Comparison of ENCODE assay signal across 8 cellular contexts in genomic region chr1:15949453-15950245, GRCh38. TPM values are rescaled to one million over a fixed set of nuclear protein-coding genes. Genes with fewer than 3 reads are reported as not detected.
DNase-seq lines count a peak whose midpoint lies in the region; ATAC-seq, FAIRE-seq and TF ChIP-seq lines count a peak whose summit lies in the region.

No MANE protein-coding gene starts in this region.

- H2BK5ac ChIP-seq in H1 (ENCODE audit: low read depth, low read length): no peak overlapping the region

- H3K79me1 ChIP-seq in H1 (ENCODE audit: low read depth, low read length): peaks cover 5% of the 10 kb centered on the region; the same call in 1 of the 2 replicates

- no peak overlapping the region for H3K14ac ChIP-seq in H1 (ENCODE audit: insufficient read length)

- no peak overlapping the region for H3K4ac ChIP-seq in H1 (replicated peaks; ENCODE audit: insufficient read length, low read depth, low read length)

- WGBS in HUES64: 46% methylated on average over 25 of the region's 25 CpGs
- WGBS in H1 (ENCODE audit: extremely low coverage in 1 of 2, insufficient coverage in 1 of 2, insufficient read length in 1 of 2, insufficient replicate concordance in 2 of 2, low coverage in 1 of 2, low lambda C conversion rate in 2 of 2, missing lambda C conversion rate in 1 of 2), 2 experiments: 83% methylated on average over 25 of the region's 25 CpGs; no CpG with 5 or more reads in 1 of the 2 experiments

- H3K27ac ChIP-seq in HUES64 (ENCODE audit: low read depth, low read length): peak overlapping the region; percentile 58
- no peak overlapping the region for H3K27ac ChIP-seq in H1 (ENCODE audit: low read depth, low read length)
- H3K27ac ChIP-seq in mucosa of rectum (ENCODE audit: low read depth in 2 of 2, low read length in 2 of 2): peak overlapping the region; percentile 63 to 78

- no peak for FAIRE-seq in H1 (lab: Jason Lieb, UNC)

- peak overlapping the region; percentile 52 for H2BK12ac ChIP-seq in H1 (ENCODE audit: low read depth, low read length)

- POLR2A ChIA-PET in H1 (lab: Charles Lee; ENCODE audit: partially characterized antibody): interaction anchor here (1.3 to 2.3 kb wide), 4 partner anchors 9 to 116 kb away, joined by 3 to 8 read pairs (median 4); no protein-coding TSS in a partner anchor

- H3K18ac ChIP-seq in H1 (ENCODE audit: extremely low read depth, low read length): peak overlapping the region; percentile 36; the same call in 1 of the 2 replicates

- no peak overlapping the region; the same call in 1 of the 2 replicates for H2AK5ac ChIP-seq in H1 (ENCODE audit: low read depth, low read length)

- CTCF ChIA-PET in H1 (lab: Charles Lee; ENCODE audit: partially characterized antibody): interaction anchor here (0.5 to 4.8 kb wide), 12 partner anchors 10 to 334 kb away, joined by 3 to 34 read pairs (median 4); partner anchors contain the start of genes UQCRHL and ZBTB17

- in situ Hi-C loops in KBM-7 (cut with MboI; ENCODE audit: low pct_unique_long_range_greater_than_20kb, low sequenced_read_pairs): no loop called here

- H3K4me3 ChIP-seq in HUES64 (ENCODE audit: low read length) (no peak overlapping the region), H1 (ENCODE audit: extremely low read depth in 1 of 4, insufficient read depth in 2 of 4, low read depth in 3 of 4, low read length in 4 of 4) (no peak overlapping the region), mucosa of rectum (ENCODE audit: low read length in 2 of 2) (peak overlapping the region; percentile 9 to 22)

- no peak for TF ChIP-seq CTCF in H1 (IDR thresholded peaks at IDR 0.05; ENCODE audit: control extremely low read depth in 1 of 3, insufficient read depth in 1 of 3, low read depth in 1 of 3, low read length in 3 of 3)

- no peak overlapping the region for H3K23ac ChIP-seq in H1 (ENCODE audit: insufficient read length)

- no peak overlapping the region for H2AFZ ChIP-seq in H1 (ENCODE audit: low read length)

- H3K9me3 ChIP-seq in HUES64 (ENCODE audit: insufficient read depth, low read depth, low read length) (no peaks in the 10 kb centered on the region), H1 (ENCODE audit: insufficient read depth in 2 of 2, low read depth in 1 of 2, low read length in 1 of 2) (no peaks in the 10 kb centered on the region), mucosa of rectum (ENCODE audit: control insufficient read depth in 2 of 2, low read length in 2 of 2) (no peaks in the 10 kb centered on the region)

- no peak overlapping the region for H4K5ac ChIP-seq in H1 (ENCODE audit: insufficient read length, low read depth, low read length)

- peaks cover 0 to 18% of the 10 kb centered on the region in 2 experiments for H4K20me1 ChIP-seq in H1 (replicated peaks in 1 of 2; ENCODE audit: control insufficient read depth in 1 of 2, insufficient read depth in 2 of 2, low read length in 2 of 2)

- no peaks in the 10 kb centered on the region for H3K27me3 ChIP-seq in HUES64 (ENCODE audit: insufficient read depth, low read length)
- H3K27me3 ChIP-seq in H1 (replicated peaks in 1 of 4; ENCODE audit: control insufficient read depth in 3 of 4, extremely low read depth in 1 of 4, insufficient read depth in 3 of 4, low read length in 3 of 4): no peaks in the 10 kb centered on the region
- no peaks in the 10 kb centered on the region for H3K27me3 ChIP-seq in mucosa of rectum (ENCODE audit: control insufficient read depth in 2 of 2, insufficient read depth in 2 of 2, low read length in 2 of 2)

- no peaks in the 10 kb centered on the region for H3K79me2 ChIP-seq in H1 (ENCODE audit: control insufficient read depth in 1 of 2, insufficient read depth in 2 of 2, low read length in 2 of 2)

- H3K9ac ChIP-seq in HUES64 (ENCODE audit: low read depth, low read length) (no peak overlapping the region; the same call in 1 of the 2 replicates), H1 (replicated peaks in 1 of 4; ENCODE audit: extremely low read depth in 1 of 4, low read depth in 3 of 4, low read length in 3 of 4) (no peak overlapping the region), mucosa of rectum (ENCODE audit: low read depth in 1 of 2, low read length in 2 of 2) (peak overlapping the region; percentile 27 to 51)

- H4K91ac ChIP-seq in H1 (replicated peaks; ENCODE audit: insufficient read length, low read length): no peak overlapping the region

- TF ChIP-seq POLR2A in H1 (IDR thresholded peaks at IDR 0.05; ENCODE audit: control extremely low read depth in 1 of 2, low read depth in 2 of 2, low read length in 2 of 2): no peak

- no peak overlapping the region for H3K4me2 ChIP-seq in H1 (ENCODE audit: insufficient read depth in 1 of 2, low read depth in 2 of 2, low read length in 2 of 2)

- peak; percentile 40 for ATAC-seq in GM19463 (IDR thresholded peaks at IDR 0.05; ENCODE audit: unreplicated experiment)

- no peak for TF ChIP-seq EP300 in H1 (IDR thresholded peaks at IDR 0.05; ENCODE audit: borderline replicate concordance in 1 of 2, low read depth in 2 of 2, low read length in 2 of 2)

- peak; percentile 96 for DNase-seq in AG08395 (ENCODE audit: low spot score)
- peak; percentile 90 for DNase-seq in activated CD8-positive, alpha-beta memory T cell treated with anti-CD3 and anti-CD28 coated beads, Interleukin-2, amount 50 U/mL, for 4 hours
- DNase-seq in H1 (ENCODE audit: low read depth in 1 of 2, low spot score in 2 of 2): peak in 1 of 2 experiments; percentile 56
- peak; percentile 88 for DNase-seq in stimulated activated CD8-positive, alpha-beta memory T cell treated with anti-CD3 and anti-CD28 coated beads, Interleukin-4, amount 100 ng/mL, for 24 hours (ENCODE audit: low read depth)
- DNase-seq in KBM-7: no peak

- H3K4me1 ChIP-seq in HUES64 (ENCODE audit: insufficient read depth, low read length): peaks cover 47% of the 10 kb centered on the region
- H3K4me1 ChIP-seq in H1 (replicated peaks in 1 of 4; ENCODE audit: control insufficient read depth in 3 of 4, insufficient read depth in 4 of 4, low read length in 3 of 4): peaks cover 10 to 29% (median 21%) of the 10 kb centered on the region in 4 experiments
- H3K4me1 ChIP-seq in mucosa of rectum (ENCODE audit: control insufficient read depth in 2 of 2, insufficient read depth in 2 of 2, low read length in 2 of 2): peaks cover 8 to 15% of the 10 kb centered on the region in 2 donors

- no peak for TF ChIP-seq RAD21 in H1 (IDR thresholded peaks at IDR 0.05 in 1 of 2, conservative IDR thresholded peaks at IDR 0.05 in 1 of 2; ENCODE audit: low read depth in 2 of 2, low read length in 2 of 2)

- H2BK15ac ChIP-seq in H1 (ENCODE audit: low read length): 0 out of 2 replicates have a peak overlapping the region, but pooled peaks have one; percentile 2

- H4K8ac ChIP-seq in H1 (ENCODE audit: extremely low read depth, insufficient read depth, low read length): peak overlapping the region; percentile 1; the same call in 1 of the 2 replicates

- no peaks in the 10 kb centered on the region for H3K23me2 ChIP-seq in H1 (ENCODE audit: low read depth, low read length)

- no peak overlapping the region for H2BK120ac ChIP-seq in H1 (replicated peaks; ENCODE audit: low read depth, low read length)

- no peak overlapping the region for H2BK20ac ChIP-seq in H1 (ENCODE audit: low read length)

- H3K36me3 ChIP-seq in HUES64 (ENCODE audit: insufficient read depth, low read length) (peaks cover 25% of the 10 kb centered on the region), H1 (ENCODE audit: control insufficient read depth in 2 of 4, insufficient read depth in 4 of 4, low read length in 3 of 4) (peaks cover 0 to 7% (median 3%) of the 10 kb centered on the region in 4 experiments; a peak in 6 of 8 replicates), mucosa of rectum (ENCODE audit: control insufficient read depth in 2 of 2, insufficient read depth in 2 of 2, low read length in 2 of 2) (peaks cover 31 to 35% of the 10 kb centered on the region in 2 donors)

- H3K56ac ChIP-seq in H1 (replicated peaks; ENCODE audit: insufficient read length, low read depth, low read length): no peak overlapping the region

TF ChIP-seq in H1, 55 proteins besides CTCF, POLR2A, EP300 and RAD21 (continues in another document):
- peak; percentile 46; the same call in 1 of the 2 replicates for TF ChIP-seq CEBPB (IDR thresholded peaks at IDR 0.05; ENCODE audit: low read depth, low read length)
- 0 out of 2 replicates have a peak, but pooled peaks have one; percentile 19 for TF ChIP-seq USF2 (IDR thresholded peaks at IDR 0.05; ENCODE audit: low read length)
- peak in 1 of 2 experiments; percentile 33; a peak in 1 of 4 replicates for TF ChIP-seq SIN3A (conservative IDR thresholded peaks at IDR 0.05 in 1 of 2, IDR thresholded peaks at IDR 0.05 in 1 of 2; ENCODE audit: low read depth in 1 of 2, low read length in 2 of 2)
- TF ChIP-seq HDAC6 (IDR thresholded peaks at IDR 0.05; ENCODE audit: low read depth, low read length): no peak

RNA-seq across cellular contexts. Expression of gene ZBTB17, which starts 26.3 kb away (rescaled TPM):
- 13.6 TPM for polyA plus RNA-seq in HUES64 (2013, experiment 1 of 2)
- 15.0 TPM for polyA plus RNA-seq in HUES64 (2013, experiment 2 of 2)
- 24.3 and 24.7 TPM in 2 replicates for total RNA-seq in H1 (2021; fragmentation: NEBNext Ultra II Directional; extraction: Animal tissue kit (Norgen Biotek cat#: 25700))
- 36.2 and 58.6 TPM in 2 replicates for polyA plus RNA-seq in H1 (2011; rRNA removed)
- 44.4 TPM for polyA plus RNA-seq in H1 (2011; cell fraction: cytosol; rRNA removed)
- polyA plus RNA-seq in H1 (2011; cell fraction: nucleus; rRNA removed): 137 TPM
- polyA plus RNA-seq in H1 (2012, experiment 1 of 2): 14.4 to 31.6 TPM (median 26.8 TPM) in 4 replicates
- 25.5 TPM for polyA plus RNA-seq in H1 (2012, experiment 2 of 2)
- polyA plus RNA-seq in H1 (2013, experiment 1 of 2): 17.0 TPM
- 16.2 TPM for polyA plus RNA-seq in H1 (2013, experiment 2 of 2)
- polyA minus RNA-seq in H1 (2011; rRNA and poly(A)+ RNA removed): 27.1 and 35.6 TPM in 2 replicates
- 20.1 TPM for polyA minus RNA-seq in H1 (2011; cell fraction: cytosol; rRNA and poly(A)+ RNA removed)
- polyA minus RNA-seq in H1 (2011; cell fraction: nucleus; rRNA and poly(A)+ RNA removed): 32.4 TPM

RNA-seq across cellular contexts. Expression of gene SRARP, which starts 54.4 kb away (rescaled TPM):
- polyA plus RNA-seq in HUES64 (2013, experiment 1 of 2): 0.25 TPM
- 0.19 TPM for polyA plus RNA-seq in HUES64 (2013, experiment 2 of 2)
- total RNA-seq in H1 (2021; fragmentation: NEBNext Ultra II Directional; extraction: Animal tissue kit (Norgen Biotek cat#: 25700)): not detected in 2 replicates
- not detected in 2 replicates for polyA plus RNA-seq in H1 (2011; rRNA removed)
- not detected for polyA plus RNA-seq in H1 (2011; cell fraction: cytosol; rRNA removed)
- polyA plus RNA-seq in H1 (2011; cell fraction: nucleus; rRNA removed): not detected
- not detected in 4 replicates for polyA plus RNA-seq in H1 (2012, experiment 1 of 2)
- not detected for polyA plus RNA-seq in H1 (2012, experiment 2 of 2)
- polyA plus RNA-seq in H1 (2013, experiment 1 of 2): not detected
- polyA plus RNA-seq in H1 (2013, experiment 2 of 2): 0.02 TPM
- polyA minus RNA-seq in H1 (2011; rRNA and poly(A)+ RNA removed): not detected in 2 replicates
- not detected for polyA minus RNA-seq in H1 (2011; cell fraction: cytosol; rRNA and poly(A)+ RNA removed)
- not detected for polyA minus RNA-seq in H1 (2011; cell fraction: nucleus; rRNA and poly(A)+ RNA removed)

Comparison
In these comparisons a context has a peak if more than half of its experiments do, and no peak if none do; other contexts are left out.
1. H3K4me3 ChIP-seq: peak in mucosa of rectum (2 of 2); none in HUES64 (single experiment) and H1 (0 of 4).
2. H3K9ac ChIP-seq: peak in mucosa of rectum (2 of 2); none in HUES64 (single experiment) and H1 (0 of 4).